8 cellular contexts compared by ENCODE assay signal in the genomic region with DNA sequence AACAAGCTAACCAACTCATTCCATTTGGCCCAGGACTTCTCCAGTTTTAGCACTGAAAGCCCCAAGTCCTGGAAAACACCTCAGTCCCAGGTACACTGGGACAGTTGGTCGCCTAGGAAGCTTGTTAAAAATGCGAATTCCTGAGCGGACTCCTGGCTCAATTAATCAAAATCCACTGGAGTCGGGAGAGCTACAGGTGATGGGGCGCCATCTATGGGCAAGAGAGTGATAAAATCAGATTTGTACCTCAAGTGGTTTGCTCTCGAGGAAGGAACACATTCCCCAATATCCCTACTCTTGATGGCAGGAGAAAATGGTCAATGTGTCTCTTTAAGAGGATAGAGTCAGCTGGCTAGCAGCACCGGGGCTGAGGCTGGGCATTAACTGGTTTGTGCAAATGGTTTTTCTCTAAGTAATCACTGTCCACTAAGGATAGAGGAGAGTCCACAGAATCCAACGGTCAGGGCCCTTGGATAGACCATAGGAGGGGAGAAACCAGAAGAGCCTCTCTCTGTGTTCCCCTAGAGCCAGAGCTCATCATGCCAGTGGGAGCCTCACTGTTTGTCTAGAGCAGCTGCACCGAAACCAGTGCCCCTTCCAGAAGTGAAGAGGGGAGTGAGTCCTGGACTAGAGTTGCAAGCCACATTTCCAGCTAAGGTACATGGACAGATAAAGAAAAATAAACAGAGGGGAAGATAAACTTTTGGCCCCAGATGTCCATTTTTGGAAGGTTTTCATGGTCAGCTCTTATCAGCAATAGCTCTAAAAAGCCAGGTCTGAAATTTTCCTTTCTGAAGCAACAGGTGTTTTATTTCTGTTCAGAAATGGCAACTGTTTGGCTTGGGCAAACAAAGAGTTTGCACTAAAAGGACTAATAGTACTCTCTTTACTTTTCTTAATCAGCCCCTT.
DNase-seq lines count a peak whose midpoint lies in the region; ATAC-seq, FAIRE-seq and TF ChIP-seq lines count a peak whose summit lies in the region.

No MANE protein-coding gene starts in this region.

- H2BK5ac ChIP-seq in H1 (ENCODE audit: low read depth, low read length) = no peak overlapping the region
- no peak overlapping the region for H2BK5ac ChIP-seq in mesenchymal stem cell (ENCODE audit: low read depth, low read length, poor library complexity, severe bottlenecking)

- H4K91ac ChIP-seq in H1 (replicated peaks; ENCODE audit: insufficient read length, low read length) (no peak overlapping the region), mesenchymal stem cell (ENCODE audit: low read length) (no peak overlapping the region)

- H3K27me3 ChIP-seq in H1 (replicated peaks in 1 of 4; ENCODE audit: control insufficient read depth in 3 of 4, extremely low read depth in 1 of 4, insufficient read depth in 3 of 4, low read length in 3 of 4) (no peaks in the 10 kb centered on the region), mesenchymal stem cell (ENCODE audit: control insufficient read depth in 1 of 2, insufficient read depth in 1 of 2, low read length in 2 of 2) (peaks cover 0 to 17% of the 10 kb centered on the region in 2 experiments)

- peaks cover 0 to 4% (median 2%) of the 10 kb centered on the region in 4 experiments; a peak in 3 of 7 replicates for H3K4me1 ChIP-seq in H1 (replicated peaks in 1 of 4; ENCODE audit: control insufficient read depth in 3 of 4, insufficient read depth in 4 of 4, low read length in 3 of 4)
- H3K4me1 ChIP-seq in mesenchymal stem cell (ENCODE audit: control insufficient read depth, insufficient read depth, low read depth, low read length) = peaks cover 6% of the 10 kb centered on the region

- TF ChIP-seq RAD21 in H1 (IDR thresholded peaks at IDR 0.05 in 1 of 2, conservative IDR thresholded peaks at IDR 0.05 in 1 of 2; ENCODE audit: low read depth in 2 of 2, low read length in 2 of 2) = peak; percentile 85 to 87

- H3K4me2 ChIP-seq in H1 (ENCODE audit: insufficient read depth in 1 of 2, low read depth in 2 of 2, low read length in 2 of 2) (peak overlapping the region in 1 of 2 experiments; percentile 6; a peak in 1 of 4 replicates), mesenchymal stem cell (ENCODE audit: low read length, poor library complexity, severe bottlenecking) (peak overlapping the region; percentile 39)

- H2AK5ac ChIP-seq in H1 (ENCODE audit: low read depth, low read length) (no peak overlapping the region), mesenchymal stem cell (ENCODE audit: low read length, severe bottlenecking) (no peak overlapping the region)

- no peaks in the 10 kb centered on the region for H3K79me2 ChIP-seq in H1 (ENCODE audit: control insufficient read depth in 1 of 2, insufficient read depth in 2 of 2, low read length in 2 of 2)

- TF ChIP-seq CTCF in H1 (IDR thresholded peaks at IDR 0.05; ENCODE audit: control extremely low read depth in 1 of 3, insufficient read depth in 1 of 3, low read depth in 1 of 3, low read length in 3 of 3) = peak; percentile 40 to 81 (median 78)

- H3K79me1 ChIP-seq in H1 (ENCODE audit: low read depth, low read length) = no peaks in the 10 kb centered on the region
- no peaks in the 10 kb centered on the region for H3K79me1 ChIP-seq in mesenchymal stem cell (replicated peaks; ENCODE audit: low read length, poor library complexity, severe bottlenecking)

- no peak overlapping the region for H3K18ac ChIP-seq in H1 (ENCODE audit: extremely low read depth, low read length)
- H3K18ac ChIP-seq in mesenchymal stem cell (ENCODE audit: low read depth in 1 of 2, low read length in 2 of 2) = no peak overlapping the region

- H2BK12ac ChIP-seq in H1 (ENCODE audit: low read depth, low read length) (no peak overlapping the region), mesenchymal stem cell (ENCODE audit: low read length in 2 of 2) (peak overlapping the region in 1 of 2 experiments; percentile 10)

- WGBS in H1 (ENCODE audit: extremely low coverage in 1 of 2, insufficient coverage in 1 of 2, insufficient read length in 1 of 2, insufficient replicate concordance in 2 of 2, low coverage in 1 of 2, low lambda C conversion rate in 2 of 2, missing lambda C conversion rate in 1 of 2), 2 experiments = 29% methylated on average over 9 of the region's 9 CpGs; no CpG with 5 or more reads in 1 of the 2 experiments
- whole genome bisulfite sequencing in mesenchymal stem cell = 22% methylated on average over 8 of the region's 9 CpGs

- TF ChIP-seq POLR2A in GM12892 (IDR thresholded peaks at IDR 0.05; ENCODE audit: low read depth, low read length) = no peak
- TF ChIP-seq POLR2A in H1 (IDR thresholded peaks at IDR 0.05; ENCODE audit: control extremely low read depth in 1 of 2, low read depth in 2 of 2, low read length in 2 of 2) = no peak

- no peak overlapping the region for H2BK15ac ChIP-seq in H1 (ENCODE audit: low read length)
- H2BK15ac ChIP-seq in mesenchymal stem cell (ENCODE audit: low read depth, poor library complexity, severe bottlenecking) = no peak overlapping the region

- H3K56ac ChIP-seq in H1 (replicated peaks; ENCODE audit: insufficient read length, low read depth, low read length) = no peak overlapping the region

- H3K4ac ChIP-seq in H1 (replicated peaks; ENCODE audit: insufficient read length, low read depth, low read length) = no peak overlapping the region
- H3K4ac ChIP-seq in mesenchymal stem cell (ENCODE audit: low read depth in 1 of 2, low read length in 2 of 2) = no peak overlapping the region

- no peak for TF ChIP-seq EP300 in H1 (IDR thresholded peaks at IDR 0.05; ENCODE audit: borderline replicate concordance in 1 of 2, low read depth in 2 of 2, low read length in 2 of 2)

- H4K20me1 ChIP-seq in H1 (replicated peaks in 1 of 2; ENCODE audit: control insufficient read depth in 1 of 2, insufficient read depth in 2 of 2, low read length in 2 of 2) = no peaks in the 10 kb centered on the region

- peaks cover 4% of the 10 kb centered on the region for H3K23me2 ChIP-seq in H1 (ENCODE audit: low read depth, low read length)

- no peak overlapping the region for H2BK120ac ChIP-seq in H1 (replicated peaks; ENCODE audit: low read depth, low read length)
- no peak overlapping the region for H2BK120ac ChIP-seq in mesenchymal stem cell (ENCODE audit: low read depth, low read length)

- in situ Hi-C loops in ACHN (cut with HindIII; ENCODE audit: low pct_ligation_motif_present, low pct_unique_long_range_greater_than_20kb, low sequenced_read_pairs) = no loop called here

- no peak overlapping the region for H3K27ac ChIP-seq in H1 (ENCODE audit: low read depth, low read length)
- no peak overlapping the region for H3K27ac ChIP-seq in mesenchymal stem cell (ENCODE audit: low read length, poor library complexity, severe bottlenecking)

- H3K9me3 ChIP-seq in H1 (ENCODE audit: insufficient read depth in 2 of 2, low read depth in 1 of 2, low read length in 1 of 2) (no peaks in the 10 kb centered on the region), mesenchymal stem cell (ENCODE audit: control insufficient read depth, low read length) (no peaks in the 10 kb centered on the region)

- H4K5ac ChIP-seq in H1 (ENCODE audit: insufficient read length, low read depth, low read length) = no peak overlapping the region

- POLR2A ChIA-PET in H1 (lab: Charles Lee; ENCODE audit: partially characterized antibody) = interaction anchor here (0.6 to 0.8 kb wide), 2 partner anchors 148 to 281 kb away, joined by 3 to 4 read pairs; no protein-coding TSS in a partner anchor

- H3K4me3 ChIP-seq in H1 (ENCODE audit: extremely low read depth in 1 of 4, insufficient read depth in 2 of 4, low read depth in 3 of 4, low read length in 4 of 4) (no peak overlapping the region), mesenchymal stem cell (ENCODE audit: insufficient read depth in 1 of 2, low read depth in 1 of 2, low read length in 2 of 2) (peak overlapping the region in 1 of 2 experiments; percentile 52)

- CTCF ChIA-PET in H1 (lab: Charles Lee; ENCODE audit: partially characterized antibody) = interaction anchor here (0.6 to 10.2 kb wide), 62 partner anchors 8 to 1643 kb away, joined by 3 to 128 read pairs (median 4); a partner anchor contains a TSS

- no peak overlapping the region for H3K14ac ChIP-seq in H1 (ENCODE audit: insufficient read length)
- H3K14ac ChIP-seq in mesenchymal stem cell (ENCODE audit: low read length in 2 of 2) = no peak overlapping the region

- FAIRE-seq in GM12892 (lab: Jason Lieb, UNC) (peak; percentile 44), H1 (lab: Jason Lieb, UNC) (peak; percentile 92)

- no peak overlapping the region for H2BK20ac ChIP-seq in H1 (ENCODE audit: low read length)

- H3K36me3 ChIP-seq in H1 (ENCODE audit: control insufficient read depth in 2 of 4, insufficient read depth in 4 of 4, low read length in 3 of 4) = no peaks in the 10 kb centered on the region
- no peaks in the 10 kb centered on the region for H3K36me3 ChIP-seq in mesenchymal stem cell (ENCODE audit: control insufficient read depth in 1 of 2, insufficient read depth in 2 of 2, low read depth in 1 of 2, low read length in 2 of 2)

- H4K8ac ChIP-seq in H1 (ENCODE audit: extremely low read depth, insufficient read depth, low read length) (no peak overlapping the region; the same call in 1 of the 2 replicates), mesenchymal stem cell (ENCODE audit: low read length) (no peak overlapping the region)

- ATAC-seq in HG02588 (IDR thresholded peaks at IDR 0.05; ENCODE audit: unreplicated experiment) = no peak

- H3K23ac ChIP-seq in H1 (ENCODE audit: insufficient read length) (no peak overlapping the region), mesenchymal stem cell (ENCODE audit: low read length in 2 of 2) (no peak overlapping the region)

- DNase-seq in ACHN (peak; percentile 59), GM12892 (ENCODE audit: insufficient read length) (no peak), NCI-H2227 (lab: John Stamatoyannopoulos, UW; ENCODE audit: unreplicated experiment) (peak; percentile 75), H1 (ENCODE audit: low read depth in 1 of 2, low spot score in 2 of 2) (peak; percentile 13 to 70), mesenchymal stem cell (peak; percentile 69)
- DNase-seq in activated CD4-positive, CD25-positive, alpha-beta regulatory T cell treated with anti-CD3 and anti-CD28 coated beads, Interleukin-2, amount 50 U/mL, for 16 hours (ENCODE audit: low read depth, low spot score) = peak; percentile 17
- peak in 5 of 6 experiments; percentile 4 to 44 (median 12) for DNase-seq in stimulated activated naive CD4-positive, alpha-beta T cell (lab: John Stamatoyannopoulos, UW)

- no peak overlapping the region for H3K9ac ChIP-seq in H1 (replicated peaks in 1 of 4; ENCODE audit: extremely low read depth in 1 of 4, low read depth in 3 of 4, low read length in 3 of 4)
- peak overlapping the region; percentile 59 for H3K9ac ChIP-seq in mesenchymal stem cell (ENCODE audit: low read length)

- H2AFZ ChIP-seq in H1 (ENCODE audit: low read length) (peak overlapping the region; percentile 93), mesenchymal stem cell (ENCODE audit: low read depth, low read length) (no peak overlapping the region)

TF ChIP-seq in H1, 55 proteins besides CTCF, POLR2A, EP300 and RAD21 (continues in another document):
- TF ChIP-seq NANOG (IDR thresholded peaks at IDR 0.05; ENCODE audit: insufficient read depth, low read depth, low read length, poor library complexity, severe bottlenecking) = no peak
